ENCODE assay signal across 8 cellular contexts in genomic region chr1:152458384-152459185, GRCh38. TPM values are rescaled to one million over a fixed set of nuclear protein-coding genes. Genes with fewer than 3 reads are reported as not detected.
DNase-seq lines count a peak whose midpoint lies in the region; ATAC-seq and TF ChIP-seq lines count a peak whose summit lies in the region.

No MANE protein-coding gene starts in this region.

- in situ Hi-C loops in SK-MEL-5 (cut with HindIII; ENCODE audit: low pct_unique_long_range_greater_than_20kb, low sequenced_read_pairs), result no loop called here

- ATAC-seq in upper lobe of right lung, result peak; percentile 91
- ATAC-seq in HG02973 (IDR thresholded peaks at IDR 0.05; ENCODE audit: unreplicated experiment), result no peak

- no peaks in the 10 kb centered on the region for H3K36me3 Mint-ChIP-seq in glutamatergic neuron (ENCODE audit: unreplicated experiment)
- H3K36me3 Mint-ChIP-seq in progenitor cell of endocrine pancreas (ENCODE audit: insufficient read depth), result no peaks in the 10 kb centered on the region

- TF ChIP-seq CTCF in GM12865 (IDR thresholded peaks at IDR 0.05; ENCODE audit: insufficient read depth, low read depth, low read length, missing control alignments), result peak; percentile 91
- peak; percentile 87 for TF ChIP-seq CTCF in glutamatergic neuron (IDR thresholded peaks at IDR 0.05; ENCODE audit: partially characterized antibody, unreplicated experiment)
- TF ChIP-seq CTCF in progenitor cell of endocrine pancreas (IDR thresholded peaks at IDR 0.05; ENCODE audit: unreplicated experiment), result peak; percentile 55
- TF ChIP-seq CTCF in upper lobe of right lung (IDR thresholded peaks at IDR 0.05), result peak; percentile 90

- no peaks in the 10 kb centered on the region for H3K9me3 ChIP-seq in upper lobe of right lung

- peak; percentile 85 for DNase-seq in GM12865 (ENCODE audit: low read depth)
- DNase-seq in LHCN-M2 (ENCODE audit: low read depth), result peak; percentile 73
- peak; percentile 95 for DNase-seq in SK-MEL-5 (ENCODE audit: low read depth, low spot score)
- DNase-seq in activated gamma-delta T cell treated with anti-CD3 and anti-CD28 coated beads, Interleukin-2, amount 50 U/mL, for 16 hours (ENCODE audit: low read depth), result peak; percentile 65
- DNase-seq in glutamatergic neuron, result peak; percentile 87
- peak; percentile 17 for DNase-seq in progenitor cell of endocrine pancreas (ENCODE audit: low spot score, unreplicated experiment)
- peak; percentile 70 for DNase-seq in upper lobe of right lung

- H3K4me1 ChIP-seq in upper lobe of right lung, result peaks cover 9% of the 10 kb centered on the region

- intact Hi-C loops in upper lobe of right lung (cut with DNase I), result loop anchor here (10.0 kb wide), 2 partner anchors 274 to 404 kb away; no protein-coding TSS in a partner anchor

- no peak overlapping the region for H3K27ac ChIP-seq in upper lobe of right lung

- H3K4me3 Mint-ChIP-seq in glutamatergic neuron (ENCODE audit: unreplicated experiment) (no peak overlapping the region), progenitor cell of endocrine pancreas (ENCODE audit: low read depth) (no peak overlapping the region)

- no peaks in the 10 kb centered on the region for H3K27me3 ChIP-seq in upper lobe of right lung

- H3K4me3 ChIP-seq in GM12865 (ENCODE audit: low read depth, low read length) (no peak overlapping the region), upper lobe of right lung (no peak overlapping the region)

- H3K27me3 Mint-ChIP-seq in glutamatergic neuron (ENCODE audit: unreplicated experiment) (peaks cover 4% of the 10 kb centered on the region), progenitor cell of endocrine pancreas (no peaks in the 10 kb centered on the region)

- no peak overlapping the region for H3K27ac Mint-ChIP-seq in glutamatergic neuron (ENCODE audit: unreplicated experiment)
- no peak overlapping the region for H3K27ac Mint-ChIP-seq in progenitor cell of endocrine pancreas

- H3K9me3 Mint-ChIP-seq in glutamatergic neuron (ENCODE audit: unreplicated experiment), result no peaks in the 10 kb centered on the region
- H3K9me3 Mint-ChIP-seq in progenitor cell of endocrine pancreas (ENCODE audit: low read depth), result peaks cover 35% of the 10 kb centered on the region

- no peaks in the 10 kb centered on the region for H3K36me3 ChIP-seq in upper lobe of right lung

- no peaks in the 10 kb centered on the region for H3K4me1 Mint-ChIP-seq in glutamatergic neuron (ENCODE audit: low read depth, unreplicated experiment)
- H3K4me1 Mint-ChIP-seq in progenitor cell of endocrine pancreas (ENCODE audit: low read depth), result no peaks in the 10 kb centered on the region

RNA-seq across cellular contexts. Expression of gene CRNN, which starts 44.5 kb away (rescaled TPM):
- total RNA-seq in LHCN-M2 (2014; rRNA removed), result not detected in 2 replicates
- polyA plus RNA-seq in LHCN-M2 (2012), result not detected
- not detected in 2 replicates for total RNA-seq in SK-MEL-5 (2014; rRNA removed; shearing (Covaris generic))
- polyA plus RNA-seq in SK-MEL-5 (2015; cell fraction: cytosol; rRNA removed), result not detected in 2 replicates
- not detected in 2 replicates for polyA plus RNA-seq in SK-MEL-5 (2015; cell fraction: nucleus; rRNA removed)
- not detected for total RNA-seq in glutamatergic neuron (ENCODE audit: unreplicated experiment)
- total RNA-seq in progenitor cell of endocrine pancreas, result not detected in 2 replicates
- not detected for total RNA-seq in upper lobe of right lung

RNA-seq across cellular contexts. Expression of gene LCE5A, which starts 52.0 kb away (rescaled TPM):
- not detected in 2 replicates for total RNA-seq in LHCN-M2 (2014; rRNA removed)
- polyA plus RNA-seq in LHCN-M2 (2012), result 0.07 TPM
- total RNA-seq in SK-MEL-5 (2014; rRNA removed; shearing (Covaris generic)), result not detected in 2 replicates
- not detected in 2 replicates for polyA plus RNA-seq in SK-MEL-5 (2015; cell fraction: cytosol; rRNA removed)
- polyA plus RNA-seq in SK-MEL-5 (2015; cell fraction: nucleus; rRNA removed), result not detected in 2 replicates
- not detected for total RNA-seq in glutamatergic neuron (ENCODE audit: unreplicated experiment)
- total RNA-seq in progenitor cell of endocrine pancreas, result not detected in 2 replicates
- not detected for total RNA-seq in upper lobe of right lung

RNA-seq across cellular contexts. Expression of gene CRCT1, which starts 55.7 kb away (rescaled TPM):
- total RNA-seq in LHCN-M2 (2014; rRNA removed), result not detected in 2 replicates
- not detected for polyA plus RNA-seq in LHCN-M2 (2012)
- not detected in 2 replicates for total RNA-seq in SK-MEL-5 (2014; rRNA removed; shearing (Covaris generic))
- polyA plus RNA-seq in SK-MEL-5 (2015; cell fraction: cytosol; rRNA removed), result not detected in 2 replicates
- not detected in 2 replicates for polyA plus RNA-seq in SK-MEL-5 (2015; cell fraction: nucleus; rRNA removed)
- total RNA-seq in glutamatergic neuron (ENCODE audit: unreplicated experiment), result not detected
- not detected in 2 replicates for total RNA-seq in progenitor cell of endocrine pancreas
- not detected for total RNA-seq in upper lobe of right lung

Comparison
In these comparisons a context has a peak if more than half of its experiments do, and no peak if none do; other contexts are left out.
1. DNase-seq: peak in every context shown above with its lines; median percentile 95 in SK-MEL-5; 87 in glutamatergic neuron; 85 in GM12865; 73 in LHCN-M2; 70 in upper lobe of right lung; 65 in activated gamma-delta T cell treated with anti-CD3 and anti-CD28 coated beads, Interleukin-2, amount 50 U/mL, for 16 hours; 17 in progenitor cell of endocrine pancreas.